10 cellular contexts compared by ENCODE assay signal in genomic region chr4:14269824-14270223, GRCh38.
DNase-seq lines count a peak whose midpoint lies in the region; ATAC-seq lines count a peak whose summit lies in the region.
"Had no signal": no experiment of that assay in that cellular context is flagged by ENCODE, and none has a peak within 500 bp of the region (broad histone marks: within the 10 kb centered on the region; RNA-seq: fewer than 3 reads in every experiment).

No MANE protein-coding gene starts in this region.

- DNase-seq in UCSD-AML1 (lab: John Stamatoyannopoulos, UW; ENCODE audit: unreplicated experiment) = peak; percentile 61
- DNase-seq in pons (ENCODE audit: low spot score) = peak; percentile 87
- DNase-seq in NCI-H345 (lab: John Stamatoyannopoulos, UW) = no peak
- no peak for DNase-seq in activated gamma-delta T cell treated with Interleukin-2 at 50 U/mL for 16 hours
- DNase-seq: activated T-cell treated with anti-CD3 and anti-CD28 coated beads for 4 hours, IMR-90, mesenchymal stem cell had no signal

- ATAC-seq in GM18868 (IDR thresholded peaks at IDR 0.05; ENCODE audit: unreplicated experiment) = peak; percentile 63
- ATAC-seq in HG02588 (IDR thresholded peaks at IDR 0.05; ENCODE audit: unreplicated experiment) = peak; percentile 79
- no peak for ATAC-seq in HG02642 (IDR thresholded peaks at IDR 0.05; ENCODE audit: poor library complexity, unreplicated experiment)

Comparison
In these comparisons a context has a peak if more than half of its experiments do, and no peak if none do; other contexts are left out.
1. DNase-seq: peak in UCSD-AML1 (single experiment) and pons (single experiment); none in NCI-H345 (single experiment) and activated gamma-delta T cell treated with Interleukin-2 at 50 U/mL for 16 hours (single experiment).